9 cellular contexts compared by ENCODE assay signal in the genomic region with DNA sequence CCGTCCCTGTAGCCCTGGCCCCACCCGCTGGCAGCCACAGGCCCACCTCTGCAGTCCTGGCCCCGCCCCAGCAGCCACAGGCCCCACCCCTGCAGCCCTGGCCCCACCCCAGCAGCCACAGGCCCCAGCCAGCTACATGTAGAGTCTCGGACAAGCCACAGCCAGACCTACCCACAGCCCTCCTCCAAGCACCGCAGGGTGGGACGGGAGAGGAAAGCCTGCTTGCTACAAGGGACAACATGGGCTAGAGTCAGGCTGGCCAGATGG. TPM values are rescaled to one million over a fixed set of nuclear protein-coding genes. Genes with fewer than 3 reads are reported as not detected.
DNase-seq lines count a peak whose midpoint lies in the region; ATAC-seq and TF ChIP-seq lines count a peak whose summit lies in the region.
"Had no signal": no experiment of that assay in that cellular context is flagged by ENCODE, and none has a peak within 500 bp of the region (broad histone marks: within the 10 kb centered on the region; RNA-seq: fewer than 3 reads in every experiment).

No MANE protein-coding gene starts in this region.

- H2AFZ ChIP-seq in osteoblast (ENCODE audit: low read length): no peak overlapping the region

- 80 to 87% (median 86%) methylated on average over 4 to 6 of the region's 6 CpGs for WGBS in ovary, 3 donors

- TF ChIP-seq CTCF in osteoblast (IDR thresholded peaks at IDR 0.05; ENCODE audit: extremely low read depth, low read depth, low read length) (no peak), ovary (IDR thresholded peaks at IDR 0.05) (no peak)

- H3K4me1 ChIP-seq in osteoblast (ENCODE audit: insufficient read depth, low read length) (no peaks in the 10 kb centered on the region), ovary (ENCODE audit: insufficient read depth) (no peaks in the 10 kb centered on the region)

- H3K27ac ChIP-seq in osteoblast (ENCODE audit: low read depth, low read length): no peak overlapping the region
- H3K27ac ChIP-seq in ovary: no peak overlapping the region
- H3K27ac ChIP-seq: 22Rv1 had no signal

- H4K20me1 ChIP-seq in osteoblast (ENCODE audit: insufficient read depth, low read length): peaks cover 3% of the 10 kb centered on the region

- no peaks in the 10 kb centered on the region for H3K79me2 ChIP-seq in osteoblast (ENCODE audit: insufficient read depth, low read length)

- ATAC-seq in HG03095 (IDR thresholded peaks at IDR 0.05; ENCODE audit: unreplicated experiment): peak; percentile 46

- H3K4me3 ChIP-seq in osteoblast (ENCODE audit: insufficient read depth, low read length) (no peak overlapping the region), ovary (no peak overlapping the region)

- H3K9me3 ChIP-seq in osteoblast (ENCODE audit: low read depth, low read length): no peaks in the 10 kb centered on the region
- no peaks in the 10 kb centered on the region for H3K9me3 ChIP-seq in ovary

- TF ChIP-seq EP300 in ovary (IDR thresholded peaks at IDR 0.05): no peak

- DNase-seq in DMS 273 (lab: John Stamatoyannopoulos, UW; ENCODE audit: unreplicated experiment): peak; percentile 18
- DNase-seq in DMS 273 treated with DMSO at 0.1 percent for 48 hours (lab: John Stamatoyannopoulos, UW): no peak
- peak; percentile 32 for DNase-seq in amniotic epithelial cell (ENCODE audit: low read depth)
- DNase-seq in osteoblast (ENCODE audit: insufficient read length, low spot score, missing footprints): peak; percentile 93
- DNase-seq in ovary: no peak
- no peak for DNase-seq in SK-N-DZ (ENCODE audit: low spot score)
- no peak for DNase-seq in stimulated activated CD4-positive, alpha-beta T cell treated with anti-CD3 and anti-CD28 coated beads, Interleukin-2, amount 100 ng/mL, for 48 hours

- no peak overlapping the region for H3K4me2 ChIP-seq in osteoblast (ENCODE audit: insufficient read depth, low read length)

- H3K36me3 ChIP-seq in osteoblast (ENCODE audit: insufficient read depth, low read length) (peaks cover 36% of the 10 kb centered on the region), ovary (no peaks in the 10 kb centered on the region)

- no peak for TF ChIP-seq POLR2A in ovary (IDR thresholded peaks at IDR 0.05)

- intact Hi-C loops in ovary (cut with DNase I): no loop called here

- no peaks in the 10 kb centered on the region for H3K27me3 ChIP-seq in osteoblast (ENCODE audit: insufficient read depth, low read length)
- H3K27me3 ChIP-seq in ovary: no peaks in the 10 kb centered on the region

RNA-seq across cellular contexts. Expression of a gene that starts 49.5 kb away (rescaled TPM):
- total RNA-seq in osteoblast: 5.4 and 10.9 TPM in 2 replicates
- 10 to 100 TPM in 1 of 7 donors, 1 to 10 TPM in 6; 2.5 to 10.0 (median 3.3) TPM for total RNA-seq in ovary
- 1 to 10 TPM; 2.8 to 5.0 TPM for polyA plus RNA-seq in ovary
- 3.2 and 3.3 TPM in 2 replicates for polyA plus RNA-seq in SK-N-DZ (2014; cell fraction: cytosol; rRNA removed)
- polyA plus RNA-seq in SK-N-DZ (2014; cell fraction: nucleus; rRNA removed): 4.7 and 8.5 TPM in 2 replicates

Comparison
In these comparisons a context has a peak if more than half of its experiments do, and no peak if none do; other contexts are left out.
1. DNase-seq: peak in DMS 273 (single experiment), amniotic epithelial cell (single experiment) and osteoblast (single experiment); none in DMS 273 treated with DMSO at 0.1 percent for 48 hours (single experiment), ovary (0 of 5), SK-N-DZ (single experiment) and stimulated activated CD4-positive, alpha-beta T cell treated with anti-CD3 and anti-CD28 coated beads, Interleukin-2, amount 100 ng/mL, for 48 hours (0 of 2).